In genomic region chr9:129469188-129469987, GRCh38 we compare ENCODE assay signal across 1 cellular context.
TF ChIP-seq lines count a peak whose summit lies in the region.

No MANE protein-coding gene starts in this region.

TF ChIP-seq in GM23338, 12 proteins besides CTCF, POLR2A, EP300 and RAD21 (continued from another document):
- no peak for TF ChIP-seq ZNF462 (CRISPR knock-in tag; IDR thresholded peaks at IDR 0.05)
